8 cellular contexts compared by ENCODE assay signal in genomic region chr1:44775078-44775929, GRCh38. TPM values are rescaled to one million over a fixed set of nuclear protein-coding genes. Genes with fewer than 3 reads are reported as not detected.
DNase-seq lines count a peak whose midpoint lies in the region; ATAC-seq, FAIRE-seq and TF ChIP-seq lines count a peak whose summit lies in the region.

TSS of gene RPS8 (plus strand) at chr1:44775540. CDS start at chr1:44775597, 57 bp downstream.

- peaks cover 44% of the 10 kb centered on the region for H3K36me3 Mint-ChIP-seq in activated T-helper 1 cell treated with anti-CD3 and anti-CD28 coated beads, Interleukin-12 subunit alpha, Interleukin-12 subunit beta, Interleukin-2, Interleukin-4 antibody, amounts not matched to agents 30 ng/mL and 10 ng/mL and 1 ng/mL, durations not matched to agents 14 hours and 24 hours and 36 hours (ENCODE audit: low read depth)
- peaks cover 8 to 39% (median 15%) of the 10 kb centered on the region in 5 donors for H3K36me3 Mint-ChIP-seq in naive thymus-derived CD4-positive, alpha-beta T cell
- peaks cover 45% of the 10 kb centered on the region for H3K36me3 Mint-ChIP-seq in stimulated activated memory B cell treated with anti-CD40 and anti-IgM and Interleukin-4, amounts not matched to agents 10 μg/mL and 1 μg/mL and 100 μg/mL, for 72 hours

- peak within 1 kb of the TSS; percentile 93 for H3K27ac Mint-ChIP-seq in activated T-helper 1 cell treated with anti-CD3 and anti-CD28 coated beads, Interleukin-12 subunit alpha, Interleukin-12 subunit beta, Interleukin-2, Interleukin-4 antibody, amounts not matched to agents 30 ng/mL and 10 ng/mL and 1 ng/mL, durations not matched to agents 14 hours and 24 hours and 36 hours
- H3K27ac Mint-ChIP-seq in naive thymus-derived CD4-positive, alpha-beta T cell, result peak within 1 kb of the TSS; percentile 91 to 98 (median 94)
- H3K27ac Mint-ChIP-seq in stimulated activated memory B cell treated with anti-CD40 and anti-IgM and Interleukin-4, amounts not matched to agents 10 μg/mL and 1 μg/mL and 100 μg/mL, for 72 hours, result peak within 1 kb of the TSS; percentile 96

- H3K79me2 ChIP-seq in DOHH2 (ENCODE audit: control insufficient read depth, low read length) (peaks cover 54% of the 10 kb centered on the region), Karpas-422 (ENCODE audit: low read length) (peaks cover 35% of the 10 kb centered on the region), fibroblast of lung (ENCODE audit: control insufficient read depth, insufficient read depth, low read length) (peaks cover 34% of the 10 kb centered on the region)

- ATAC-seq in GM21825 (IDR thresholded peaks at IDR 0.05; ENCODE audit: unreplicated experiment), result peak; percentile 69
- peak; percentile 91 for ATAC-seq in naive thymus-derived CD4-positive, alpha-beta T cell
- ATAC-seq in stimulated activated memory B cell treated with anti-CD40 and anti-IgM and Interleukin-4, amounts not matched to agents 10 μg/mL and 1 μg/mL and 100 μg/mL, for 72 hours, result peak; percentile 88

- H3K4me1 ChIP-seq in DOHH2 (ENCODE audit: control insufficient read depth, low read length) (peaks cover 30% of the 10 kb centered on the region), Karpas-422 (ENCODE audit: low read length) (peaks cover 24% of the 10 kb centered on the region), fibroblast of lung (ENCODE audit: control insufficient read depth, extremely low read depth, insufficient read depth, low read length) (peaks cover 2% of the 10 kb centered on the region)
- H3K4me1 ChIP-seq in naive thymus-derived CD4-positive, alpha-beta T cell (ENCODE audit: control insufficient read depth in 2 of 2, insufficient read depth in 2 of 2, low read length in 2 of 2), result peaks cover 6 to 19% of the 10 kb centered on the region in 2 donors

- intact Hi-C loops in activated T-helper 1 cell treated with anti-CD3 and anti-CD28 coated beads, Interleukin-12 subunit alpha, Interleukin-12 subunit beta, Interleukin-2, Interleukin-4 antibody, amounts not matched to agents 30 ng/mL and 10 ng/mL and 1 ng/mL, durations not matched to agents 14 hours and 24 hours and 36 hours (cut with micrococcal nuclease), result loop anchor here (1.0 to 5.0 kb wide), 9 partner anchors 11 to 912 kb away; partner anchors contain the start of genes BTBD19, GPBP1L1, KIF2C and PLK3
- intact Hi-C loops in naive thymus-derived CD4-positive, alpha-beta T cell (cut with micrococcal nuclease), result loop anchor here (1.0 to 10.0 kb wide), 15 partner anchors 9 to 909 kb away; partner anchors contain the start of genes KIF2C (in 2 of the 2), PLK3 (in 2 of the 2), RNU5D-1 (in 2 of the 2) and UROD (in 2 of the 2)

- no peaks in the 10 kb centered on the region for H3K9me3 ChIP-seq in DOHH2 (ENCODE audit: control insufficient read depth, insufficient read depth, low read length)
- H3K9me3 ChIP-seq in Karpas-422 (ENCODE audit: low read length), result no peaks in the 10 kb centered on the region
- H3K9me3 ChIP-seq in fibroblast of lung (ENCODE audit: control insufficient read depth, insufficient read depth, low read depth, low read length), result no peaks in the 10 kb centered on the region
- no peaks in the 10 kb centered on the region for H3K9me3 ChIP-seq in naive thymus-derived CD4-positive, alpha-beta T cell (ENCODE audit: control insufficient read depth in 2 of 3, low read length in 3 of 3)

- peak; percentile 97 for DNase-seq in Karpas-422
- peak; percentile 85 for DNase-seq in RCC 7860 (ENCODE audit: low spot score)
- DNase-seq in activated T-helper 1 cell treated with anti-CD3 and anti-CD28 coated beads, Interleukin-12 subunit alpha, Interleukin-12 subunit beta, Interleukin-2, Interleukin-4 antibody, amounts not matched to agents 30 ng/mL and 10 ng/mL and 1 ng/mL, durations not matched to agents 14 hours and 24 hours and 36 hours (ENCODE audit: low spot score), result peak; percentile 85
- peak; percentile 91 to 95 for DNase-seq in fibroblast of lung (ENCODE audit: low read depth in 2 of 2)
- peak; percentile 77 to 92 (median 90) for DNase-seq in naive thymus-derived CD4-positive, alpha-beta T cell

- H3K4me2 ChIP-seq in DOHH2 (ENCODE audit: low read length), result peak within 1 kb of the TSS; percentile 74
- peak within 1 kb of the TSS; percentile 92 for H3K4me2 ChIP-seq in Karpas-422 (ENCODE audit: low read depth, low read length, poor library complexity, severe bottlenecking)
- peak within 1 kb of the TSS; percentile 80 for H3K4me2 ChIP-seq in fibroblast of lung (ENCODE audit: extremely low read depth, insufficient read depth, low read length)

- H3K4me1 Mint-ChIP-seq in activated T-helper 1 cell treated with anti-CD3 and anti-CD28 coated beads, Interleukin-12 subunit alpha, Interleukin-12 subunit beta, Interleukin-2, Interleukin-4 antibody, amounts not matched to agents 30 ng/mL and 10 ng/mL and 1 ng/mL, durations not matched to agents 14 hours and 24 hours and 36 hours (ENCODE audit: low read depth), result peaks cover 23% of the 10 kb centered on the region
- peaks cover 20 to 45% (median 38%) of the 10 kb centered on the region in 7 donors for H3K4me1 Mint-ChIP-seq in naive thymus-derived CD4-positive, alpha-beta T cell
- H3K4me1 Mint-ChIP-seq in stimulated activated memory B cell treated with anti-CD40 and anti-IgM and Interleukin-4, amounts not matched to agents 10 μg/mL and 1 μg/mL and 100 μg/mL, for 72 hours, result peaks cover 40% of the 10 kb centered on the region

- H3F3A ChIP-seq in DOHH2 (ENCODE audit: control insufficient read depth, insufficient read depth), result peaks cover 53% of the 10 kb centered on the region

- H3K27me3 Mint-ChIP-seq in activated T-helper 1 cell treated with anti-CD3 and anti-CD28 coated beads, Interleukin-12 subunit alpha, Interleukin-12 subunit beta, Interleukin-2, Interleukin-4 antibody, amounts not matched to agents 30 ng/mL and 10 ng/mL and 1 ng/mL, durations not matched to agents 14 hours and 24 hours and 36 hours (ENCODE audit: insufficient read depth), result no peaks in the 10 kb centered on the region
- no peaks in the 10 kb centered on the region for H3K27me3 Mint-ChIP-seq in naive thymus-derived CD4-positive, alpha-beta T cell
- H3K27me3 Mint-ChIP-seq in stimulated activated memory B cell treated with anti-CD40 and anti-IgM and Interleukin-4, amounts not matched to agents 10 μg/mL and 1 μg/mL and 100 μg/mL, for 72 hours, result no peaks in the 10 kb centered on the region

- H3K27me3 ChIP-seq in DOHH2 (ENCODE audit: control insufficient read depth, low read length) (no peaks in the 10 kb centered on the region), Karpas-422 (ENCODE audit: low read length) (no peaks in the 10 kb centered on the region), fibroblast of lung (ENCODE audit: control insufficient read depth, insufficient read depth, low read length) (no peaks in the 10 kb centered on the region)
- H3K27me3 ChIP-seq in naive thymus-derived CD4-positive, alpha-beta T cell (ENCODE audit: control insufficient read depth in 2 of 2, insufficient read depth in 2 of 2, low read length in 2 of 2), result no peaks in the 10 kb centered on the region

- H3K36me3 ChIP-seq in DOHH2 (ENCODE audit: control insufficient read depth, low read length), result peaks cover 54% of the 10 kb centered on the region
- peaks cover 28% of the 10 kb centered on the region for H3K36me3 ChIP-seq in Karpas-422 (ENCODE audit: insufficient read depth, low read length)
- H3K36me3 ChIP-seq in fibroblast of lung (ENCODE audit: control insufficient read depth, insufficient read depth, low read length), result peaks cover 15% of the 10 kb centered on the region
- peaks cover 0 to 34% (median 7%) of the 10 kb centered on the region in 3 experiments for H3K36me3 ChIP-seq in naive thymus-derived CD4-positive, alpha-beta T cell (ENCODE audit: control insufficient read depth in 2 of 3, insufficient read depth in 3 of 3, low read length in 3 of 3)

- H3K4me3 ChIP-seq in DOHH2 (ENCODE audit: low read length), result peak within 1 kb of the TSS; percentile 99
- H3K4me3 ChIP-seq in Karpas-422 (ENCODE audit: low read length), result peak within 1 kb of the TSS; percentile 96
- H3K4me3 ChIP-seq in fibroblast of lung (replicated peaks in 1 of 4; ENCODE audit: control extremely low read depth in 1 of 4, insufficient read depth in 1 of 4, low read depth in 3 of 4, low read length in 4 of 4), result peak within 1 kb of the TSS; percentile 61 to 95 (median 76)
- peak within 1 kb of the TSS; percentile 99 for H3K4me3 ChIP-seq in naive thymus-derived CD4-positive, alpha-beta T cell (ENCODE audit: low read length)

- H3K4me3 Mint-ChIP-seq in activated T-helper 1 cell treated with anti-CD3 and anti-CD28 coated beads, Interleukin-12 subunit alpha, Interleukin-12 subunit beta, Interleukin-2, Interleukin-4 antibody, amounts not matched to agents 30 ng/mL and 10 ng/mL and 1 ng/mL, durations not matched to agents 14 hours and 24 hours and 36 hours, result peak within 1 kb of the TSS; percentile 88
- peak within 1 kb of the TSS; percentile 88 to 99 (median 92) for H3K4me3 Mint-ChIP-seq in naive thymus-derived CD4-positive, alpha-beta T cell
- peak within 1 kb of the TSS; percentile 93 for H3K4me3 Mint-ChIP-seq in stimulated activated memory B cell treated with anti-CD40 and anti-IgM and Interleukin-4, amounts not matched to agents 10 μg/mL and 1 μg/mL and 100 μg/mL, for 72 hours

- H4K20me1 ChIP-seq in DOHH2 (ENCODE audit: control insufficient read depth, insufficient read depth, low read depth, low read length) (peaks cover 12% of the 10 kb centered on the region), Karpas-422 (ENCODE audit: insufficient read depth, low read depth, low read length) (peaks cover 29% of the 10 kb centered on the region; the same call in 1 of the 2 replicates), fibroblast of lung (ENCODE audit: control insufficient read depth, extremely low read depth, insufficient read depth, low read length) (no peaks in the 10 kb centered on the region)

- POLR2A ChIA-PET in naive thymus-derived CD4-positive, alpha-beta T cell (lab: Charles Lee), result interaction anchor here (0.5 to 5.5 kb wide), 37 partner anchors 9 to 915 kb away, joined by 3 to 93 read pairs (median 5); partner anchors contain the start of genes BEST4, BTBD19, DYNLT4 and EIF2B3

- CTCF ChIA-PET in naive thymus-derived CD4-positive, alpha-beta T cell (lab: Charles Lee), result interaction anchor here (0.6 to 1.6 kb wide), 11 partner anchors 9 to 974 kb away, joined by 3 to 8 read pairs (median 3); partner anchors contain the start of genes HECTD3 and PLK3

- peak within 1 kb of the TSS; percentile 95 for H3K9ac ChIP-seq in Karpas-422 (ENCODE audit: low read length)
- H3K9ac ChIP-seq in fibroblast of lung (ENCODE audit: insufficient read depth, low read length), result peak within 1 kb of the TSS; percentile 97

- no peak within 1 kb of the TSS for H2AFZ ChIP-seq in Karpas-422 (ENCODE audit: low read length)
- H2AFZ ChIP-seq in fibroblast of lung (ENCODE audit: low read length), result peak within 1 kb of the TSS; percentile 37

- peak within 1 kb of the TSS; percentile 78 for H3K27ac ChIP-seq in DOHH2 (ENCODE audit: low read depth, low read length)
- H3K27ac ChIP-seq in Karpas-422 (ENCODE audit: low read length), result peak within 1 kb of the TSS; percentile 93
- H3K27ac ChIP-seq in fibroblast of lung (ENCODE audit: insufficient read depth, low read length), result peak within 1 kb of the TSS; percentile 98
- peak within 1 kb of the TSS; percentile 89 for H3K27ac ChIP-seq in naive thymus-derived CD4-positive, alpha-beta T cell (ENCODE audit: low read depth, low read length)

- no peak for TF ChIP-seq CTCF in DOHH2 (IDR thresholded peaks at IDR 0.05; ENCODE audit: low read depth, low read length, poor library complexity, severe bottlenecking)
- TF ChIP-seq CTCF in fibroblast of lung (conservative IDR thresholded peaks at IDR 0.05 in 1 of 2, IDR thresholded peaks at IDR 0.05 in 1 of 2; ENCODE audit: low read depth in 1 of 2, low read length in 2 of 2), result no peak

- H3K9me2 ChIP-seq in DOHH2 (replicated peaks; ENCODE audit: control insufficient read depth, low read length) (no peaks in the 10 kb centered on the region), Karpas-422 (replicated peaks; ENCODE audit: insufficient read depth, low read length) (no peaks in the 10 kb centered on the region)

- no peaks in the 10 kb centered on the region for H3K9me3 Mint-ChIP-seq in activated T-helper 1 cell treated with anti-CD3 and anti-CD28 coated beads, Interleukin-12 subunit alpha, Interleukin-12 subunit beta, Interleukin-2, Interleukin-4 antibody, amounts not matched to agents 30 ng/mL and 10 ng/mL and 1 ng/mL, durations not matched to agents 14 hours and 24 hours and 36 hours
- H3K9me3 Mint-ChIP-seq in naive thymus-derived CD4-positive, alpha-beta T cell, result no peaks in the 10 kb centered on the region
- no peaks in the 10 kb centered on the region for H3K9me3 Mint-ChIP-seq in stimulated activated memory B cell treated with anti-CD40 and anti-IgM and Interleukin-4, amounts not matched to agents 10 μg/mL and 1 μg/mL and 100 μg/mL, for 72 hours

- FAIRE-seq in RCC 7860 (lab: Jason Lieb, UNC), result no peak

RNA-seq across cellular contexts. Expression of gene RPS8, which starts in this region (rescaled TPM):
- total RNA-seq in Karpas-422 (2014; rRNA removed; shearing (Covaris generic); ENCODE audit: low replicate concordance), result 3,372 and 3,624 TPM in 2 replicates
- 2,172 and 2,226 TPM in 2 replicates for total RNA-seq in activated T-helper 1 cell treated with anti-CD3 and anti-CD28 coated beads, Interleukin-12 subunit alpha, Interleukin-12 subunit beta, Interleukin-2, Interleukin-4 antibody, amounts not matched to agents 30 ng/mL and 10 ng/mL and 1 ng/mL, durations not matched to agents 14 hours and 24 hours and 36 hours
- 1,373 and 1,913 TPM in 2 replicates for total RNA-seq in fibroblast of lung
- 1,895 and 2,098 TPM in 2 replicates for polyA plus RNA-seq in fibroblast of lung
- 2,285 and 2,608 TPM in 2 replicates for polyA plus RNA-seq in fibroblast of lung (2012)
- 229 and 279 TPM in 2 replicates for polyA minus RNA-seq in fibroblast of lung (ENCODE audit: low replicate concordance)
- 1,000 to 10,000 TPM; 2,000 to 3,409 (median 3,025) TPM for total RNA-seq in naive thymus-derived CD4-positive, alpha-beta T cell
- polyA plus RNA-seq in naive thymus-derived CD4-positive, alpha-beta T cell, result 1,000 to 10,000 TPM in 1 of 2 donors, 100 to 1,000 TPM in 1; 954 to 1,486 TPM

Comparison
In these comparisons a context has a peak if more than half of its experiments do, and no peak if none do; other contexts are left out.
1. Peak in every context shown above with its lines: DNase-seq, ATAC-seq, H3K4me3 ChIP-seq and H3K27ac ChIP-seq.